Comparison of ENCODE assay signal across 1 cellular context in genomic region chr12:62466018-62466595, GRCh38.
TF ChIP-seq lines count a peak whose summit lies in the region.

No MANE protein-coding gene starts in this region.

TF ChIP-seq in HepG2, 621 proteins besides CTCF, POLR2A, EP300 and RAD21 (continued from another document):
- no peak for TF ChIP-seq FOXA3 (CRISPR knock-in tag; IDR thresholded peaks at IDR 0.05)
